Comparison of ENCODE assay signal across 1 cellular context in genomic region chr10:5594271-5595036, GRCh38.
TF ChIP-seq lines count a peak whose summit lies in the region.

No MANE protein-coding gene starts in this region.

TF ChIP-seq in K562, 482 proteins besides CTCF, POLR2A, EP300 and RAD21:
- no peak for TF ChIP-seq RERE (CRISPR knock-in tag; IDR thresholded peaks at IDR 0.05; ENCODE audit: borderline replicate concordance)
- TF ChIP-seq ZNF584 (CRISPR knock-in tag; IDR thresholded peaks at IDR 0.05; ENCODE audit: low read depth) = no peak
- peak; percentile 13; the same call in 1 of the 2 replicates for TF ChIP-seq L3MBTL2 (IDR thresholded peaks at IDR 0.05)
- no peak for TF ChIP-seq SNAPC5 (CRISPR knock-in tag; IDR thresholded peaks at IDR 0.05)
- TF ChIP-seq RBM15 (IDR thresholded peaks at IDR 0.05; ENCODE audit: insufficient read depth, low read length) = no peak
